Comparison of ENCODE assay signal across 1 cellular context in the genomic region with DNA sequence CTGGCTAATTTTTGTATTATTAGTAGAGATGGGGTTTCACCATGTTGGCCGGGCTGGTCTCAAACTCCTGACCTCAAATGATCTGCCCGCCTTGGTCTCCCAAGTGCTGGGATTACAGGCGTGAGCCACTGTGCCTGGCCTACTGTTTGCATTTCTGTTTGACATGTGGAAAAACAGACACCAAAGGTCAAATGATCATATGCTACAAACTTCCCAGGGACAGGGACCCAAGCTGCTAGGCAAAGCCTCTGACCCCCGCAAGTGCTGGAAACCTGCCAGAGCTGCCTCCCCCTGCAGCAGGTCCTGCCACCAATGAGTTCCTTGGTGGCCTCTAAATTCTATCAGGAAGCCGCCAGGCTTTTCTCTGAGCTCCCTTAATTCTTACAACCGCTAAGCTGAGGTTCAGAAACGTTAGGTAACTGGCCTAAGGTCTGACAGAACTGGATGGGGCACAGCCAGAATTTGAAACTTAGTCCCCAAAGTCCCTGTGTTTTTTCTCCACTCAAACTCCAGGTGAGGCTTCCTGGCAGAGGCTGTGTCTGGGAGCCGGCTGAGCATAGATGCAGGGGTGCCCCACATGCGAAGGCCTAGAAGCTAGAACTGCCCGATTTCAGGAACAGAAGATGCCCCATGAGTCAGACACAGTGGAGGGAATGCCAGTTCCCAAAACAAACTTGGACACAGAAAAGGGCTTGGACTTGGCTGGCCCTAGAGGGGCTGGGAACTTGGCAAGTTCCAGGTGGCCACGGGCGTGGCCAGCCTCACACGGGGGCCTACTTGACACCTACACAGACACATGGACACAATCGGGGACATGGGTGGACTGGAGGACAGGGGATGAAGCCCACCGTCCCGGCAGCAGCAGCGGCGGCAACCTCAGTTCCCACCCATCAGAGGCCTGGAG.
TF ChIP-seq lines count a peak whose summit lies in the region.

No MANE protein-coding gene starts in this region.

TF ChIP-seq in HepG2, 621 proteins besides CTCF, POLR2A, EP300 and RAD21 (continued from another document and continues in another):
- TF ChIP-seq, protein P1, sequence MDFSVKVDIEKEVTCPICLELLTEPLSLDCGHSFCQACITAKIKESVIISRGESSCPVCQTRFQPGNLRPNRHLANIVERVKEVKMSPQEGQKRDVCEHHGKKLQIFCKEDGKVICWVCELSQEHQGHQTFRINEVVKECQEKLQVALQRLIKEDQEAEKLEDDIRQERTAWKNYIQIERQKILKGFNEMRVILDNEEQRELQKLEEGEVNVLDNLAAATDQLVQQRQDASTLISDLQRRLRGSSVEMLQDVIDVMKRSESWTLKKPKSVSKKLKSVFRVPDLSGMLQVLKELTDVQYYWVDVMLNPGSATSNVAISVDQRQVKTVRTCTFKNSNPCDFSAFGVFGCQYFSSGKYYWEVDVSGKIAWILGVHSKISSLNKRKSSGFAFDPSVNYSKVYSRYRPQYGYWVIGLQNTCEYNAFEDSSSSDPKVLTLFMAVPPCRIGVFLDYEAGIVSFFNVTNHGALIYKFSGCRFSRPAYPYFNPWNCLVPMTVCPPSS (IDR thresholded peaks at IDR 0.05) = no peak
- TF ChIP-seq, protein P2, sequence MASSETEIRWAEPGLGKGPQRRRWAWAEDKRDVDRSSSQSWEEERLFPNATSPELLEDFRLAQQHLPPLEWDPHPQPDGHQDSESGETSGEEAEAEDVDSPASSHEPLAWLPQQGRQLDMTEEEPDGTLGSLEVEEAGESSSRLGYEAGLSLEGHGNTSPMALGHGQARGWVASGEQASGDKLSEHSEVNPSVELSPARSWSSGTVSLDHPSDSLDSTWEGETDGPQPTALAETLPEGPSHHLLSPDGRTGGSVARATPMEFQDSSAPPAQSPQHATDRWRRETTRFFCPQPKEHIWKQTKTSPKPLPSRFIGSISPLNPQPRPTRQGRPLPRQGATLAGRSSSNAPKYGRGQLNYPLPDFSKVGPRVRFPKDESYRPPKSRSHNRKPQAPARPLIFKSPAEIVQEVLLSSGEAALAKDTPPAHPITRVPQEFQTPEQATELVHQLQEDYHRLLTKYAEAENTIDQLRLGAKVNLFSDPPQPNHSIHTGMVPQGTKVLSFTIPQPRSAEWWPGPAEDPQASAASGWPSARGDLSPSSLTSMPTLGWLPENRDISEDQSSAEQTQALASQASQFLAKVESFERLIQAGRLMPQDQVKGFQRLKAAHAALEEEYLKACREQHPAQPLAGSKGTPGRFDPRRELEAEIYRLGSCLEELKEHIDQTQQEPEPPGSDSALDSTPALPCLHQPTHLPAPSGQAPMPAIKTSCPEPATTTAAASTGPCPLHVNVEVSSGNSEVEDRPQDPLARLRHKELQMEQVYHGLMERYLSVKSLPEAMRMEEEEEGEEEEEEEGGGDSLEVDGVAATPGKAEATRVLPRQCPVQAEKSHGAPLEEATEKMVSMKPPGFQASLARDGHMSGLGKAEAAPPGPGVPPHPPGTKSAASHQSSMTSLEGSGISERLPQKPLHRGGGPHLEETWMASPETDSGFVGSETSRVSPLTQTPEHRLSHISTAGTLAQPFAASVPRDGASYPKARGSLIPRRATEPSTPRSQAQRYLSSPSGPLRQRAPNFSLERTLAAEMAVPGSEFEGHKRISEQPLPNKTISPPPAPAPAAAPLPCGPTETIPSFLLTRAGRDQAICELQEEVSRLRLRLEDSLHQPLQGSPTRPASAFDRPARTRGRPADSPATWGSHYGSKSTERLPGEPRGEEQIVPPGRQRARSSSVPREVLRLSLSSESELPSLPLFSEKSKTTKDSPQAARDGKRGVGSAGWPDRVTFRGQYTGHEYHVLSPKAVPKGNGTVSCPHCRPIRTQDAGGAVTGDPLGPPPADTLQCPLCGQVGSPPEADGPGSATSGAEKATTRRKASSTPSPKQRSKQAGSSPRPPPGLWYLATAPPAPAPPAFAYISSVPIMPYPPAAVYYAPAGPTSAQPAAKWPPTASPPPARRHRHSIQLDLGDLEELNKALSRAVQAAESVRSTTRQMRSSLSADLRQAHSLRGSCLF (CRISPR knock-in tag; IDR thresholded peaks at IDR 0.05; ENCODE audit: borderline replicate concordance) = no peak
- TF ChIP-seq ZBTB7B (CRISPR knock-in tag; IDR thresholded peaks at IDR 0.05) (peak; percentile 81; the same call in 1 of the 2 replicates), ZNF7 (CRISPR knock-in tag; IDR thresholded peaks at IDR 0.05) (no peak), NRL (CRISPR knock-in tag; IDR thresholded peaks at IDR 0.05; ENCODE audit: borderline replicate concordance) (no peak), ZNF788 (CRISPR knock-in tag; IDR thresholded peaks at IDR 0.05; ENCODE audit: borderline replicate concordance) (no peak; the same call in 1 of the 2 replicates), RCOR2 (CRISPR knock-in tag; IDR thresholded peaks at IDR 0.05) (peak; percentile 59; the same call in 1 of the 2 replicates), SOX6 (IDR thresholded peaks at IDR 0.05) (no peak), SOX6 (CRISPR knock-in tag; IDR thresholded peaks at IDR 0.05) (peak; percentile 74; the same call in 1 of the 2 replicates), ZNF431 (CRISPR knock-in tag; IDR thresholded peaks at IDR 0.05; ENCODE audit: borderline replicate concordance, low read depth) (no peak), CHCHD3 (CRISPR knock-in tag; IDR thresholded peaks at IDR 0.05) (no peak), HDAC6 (IDR thresholded peaks at IDR 0.05; ENCODE audit: low read depth, low read length) (no peak), MATR3 (CRISPR knock-in tag; IDR thresholded peaks at IDR 0.05) (no peak), MAFK (conservative IDR thresholded peaks at IDR 0.05 in 1 of 2, IDR thresholded peaks at IDR 0.05 in 1 of 2; ENCODE audit: low read length in 2 of 2) (no peak), ZSCAN30 (CRISPR knock-in tag; IDR thresholded peaks at IDR 0.05) (no peak), CREB1 (IDR thresholded peaks at IDR 0.05) (no peak), CREB1 (CRISPR knock-in tag; IDR thresholded peaks at IDR 0.05) (0 out of 2 replicates have a peak, but pooled peaks have one; percentile 42), JUND (CRISPR knock-in tag; IDR thresholded peaks at IDR 0.05) (no peak), TOE1 (CRISPR knock-in tag; IDR thresholded peaks at IDR 0.05) (no peak), ARNTL (CRISPR knock-in tag; IDR thresholded peaks at IDR 0.05) (peak; percentile 25; the same call in 1 of the 2 replicates), SP5 (CRISPR knock-in tag; IDR thresholded peaks at IDR 0.05; ENCODE audit: borderline replicate concordance, low read depth) (peak; percentile 30; the same call in 1 of the 2 replicates), MED13 (CRISPR knock-in tag; IDR thresholded peaks at IDR 0.05) (no peak), THYN1 (CRISPR knock-in tag; IDR thresholded peaks at IDR 0.05; ENCODE audit: borderline replicate concordance, low read depth) (no peak), ZNF44 (CRISPR knock-in tag; IDR thresholded peaks at IDR 0.05) (no peak), ZNF225 (CRISPR knock-in tag; IDR thresholded peaks at IDR 0.05) (no peak), ZSCAN22 (CRISPR knock-in tag; IDR thresholded peaks at IDR 0.05) (no peak), CREM (IDR thresholded peaks at IDR 0.05) (peak; percentile 31; the same call in 1 of the 2 replicates), CREM (CRISPR knock-in tag; IDR thresholded peaks at IDR 0.05) (no peak), MXI1 (IDR thresholded peaks at IDR 0.05; ENCODE audit: borderline replicate concordance, low read depth, low read length) (peak; percentile 81; the same call in 1 of the 3 replicates), GATA4 (IDR thresholded peaks at IDR 0.05; ENCODE audit: borderline replicate concordance, low read depth) (no peak), ZFX (CRISPR knock-in tag; IDR thresholded peaks at IDR 0.05; ENCODE audit: low read depth) (peak; percentile 70), ZIK1 (CRISPR knock-in tag; IDR thresholded peaks at IDR 0.05; ENCODE audit: borderline replicate concordance, low read depth) (no peak), JDP2 (CRISPR knock-in tag; IDR thresholded peaks at IDR 0.05; ENCODE audit: borderline replicate concordance) (no peak), ZNF776 (CRISPR knock-in tag; IDR thresholded peaks at IDR 0.05) (no peak), ZNF264 (CRISPR knock-in tag; IDR thresholded peaks at IDR 0.05) (peak; percentile 23; the same call in 1 of the 2 replicates), YEATS2 (CRISPR knock-in tag; IDR thresholded peaks at IDR 0.05; ENCODE audit: borderline replicate concordance) (peak; percentile 49; the same call in 1 of the 2 replicates), NFATC3 (CRISPR knock-in tag; IDR thresholded peaks at IDR 0.05) (no peak), HNRNPL (IDR thresholded peaks at IDR 0.05; ENCODE audit: low read depth, low read length) (no peak)
- TF ChIP-seq, protein P3, sequence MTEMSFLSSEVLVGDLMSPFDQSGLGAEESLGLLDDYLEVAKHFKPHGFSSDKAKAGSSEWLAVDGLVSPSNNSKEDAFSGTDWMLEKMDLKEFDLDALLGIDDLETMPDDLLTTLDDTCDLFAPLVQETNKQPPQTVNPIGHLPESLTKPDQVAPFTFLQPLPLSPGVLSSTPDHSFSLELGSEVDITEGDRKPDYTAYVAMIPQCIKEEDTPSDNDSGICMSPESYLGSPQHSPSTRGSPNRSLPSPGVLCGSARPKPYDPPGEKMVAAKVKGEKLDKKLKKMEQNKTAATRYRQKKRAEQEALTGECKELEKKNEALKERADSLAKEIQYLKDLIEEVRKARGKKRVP (CRISPR knock-in tag; IDR thresholded peaks at IDR 0.05) = no peak
- TF ChIP-seq, protein P4, sequence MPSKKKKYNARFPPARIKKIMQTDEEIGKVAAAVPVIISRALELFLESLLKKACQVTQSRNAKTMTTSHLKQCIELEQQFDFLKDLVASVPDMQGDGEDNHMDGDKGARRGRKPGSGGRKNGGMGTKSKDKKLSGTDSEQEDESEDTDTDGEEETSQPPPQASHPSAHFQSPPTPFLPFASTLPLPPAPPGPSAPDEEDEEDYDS (CRISPR knock-in tag; IDR thresholded peaks at IDR 0.05) = peak; percentile 34; the same call in 1 of the 2 replicates
- TF ChIP-seq, protein P5, sequence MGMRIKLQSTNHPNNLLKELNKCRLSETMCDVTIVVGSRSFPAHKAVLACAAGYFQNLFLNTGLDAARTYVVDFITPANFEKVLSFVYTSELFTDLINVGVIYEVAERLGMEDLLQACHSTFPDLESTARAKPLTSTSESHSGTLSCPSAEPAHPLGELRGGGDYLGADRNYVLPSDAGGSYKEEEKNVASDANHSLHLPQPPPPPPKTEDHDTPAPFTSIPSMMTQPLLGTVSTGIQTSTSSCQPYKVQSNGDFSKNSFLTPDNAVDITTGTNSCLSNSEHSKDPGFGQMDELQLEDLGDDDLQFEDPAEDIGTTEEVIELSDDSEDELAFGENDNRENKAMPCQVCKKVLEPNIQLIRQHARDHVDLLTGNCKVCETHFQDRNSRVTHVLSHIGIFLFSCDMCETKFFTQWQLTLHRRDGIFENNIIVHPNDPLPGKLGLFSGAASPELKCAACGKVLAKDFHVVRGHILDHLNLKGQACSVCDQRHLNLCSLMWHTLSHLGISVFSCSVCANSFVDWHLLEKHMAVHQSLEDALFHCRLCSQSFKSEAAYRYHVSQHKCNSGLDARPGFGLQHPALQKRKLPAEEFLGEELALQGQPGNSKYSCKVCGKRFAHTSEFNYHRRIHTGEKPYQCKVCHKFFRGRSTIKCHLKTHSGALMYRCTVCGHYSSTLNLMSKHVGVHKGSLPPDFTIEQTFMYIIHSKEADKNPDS (CRISPR knock-in tag; IDR thresholded peaks at IDR 0.05) = no peak
- TF ChIP-seq, protein P6, sequence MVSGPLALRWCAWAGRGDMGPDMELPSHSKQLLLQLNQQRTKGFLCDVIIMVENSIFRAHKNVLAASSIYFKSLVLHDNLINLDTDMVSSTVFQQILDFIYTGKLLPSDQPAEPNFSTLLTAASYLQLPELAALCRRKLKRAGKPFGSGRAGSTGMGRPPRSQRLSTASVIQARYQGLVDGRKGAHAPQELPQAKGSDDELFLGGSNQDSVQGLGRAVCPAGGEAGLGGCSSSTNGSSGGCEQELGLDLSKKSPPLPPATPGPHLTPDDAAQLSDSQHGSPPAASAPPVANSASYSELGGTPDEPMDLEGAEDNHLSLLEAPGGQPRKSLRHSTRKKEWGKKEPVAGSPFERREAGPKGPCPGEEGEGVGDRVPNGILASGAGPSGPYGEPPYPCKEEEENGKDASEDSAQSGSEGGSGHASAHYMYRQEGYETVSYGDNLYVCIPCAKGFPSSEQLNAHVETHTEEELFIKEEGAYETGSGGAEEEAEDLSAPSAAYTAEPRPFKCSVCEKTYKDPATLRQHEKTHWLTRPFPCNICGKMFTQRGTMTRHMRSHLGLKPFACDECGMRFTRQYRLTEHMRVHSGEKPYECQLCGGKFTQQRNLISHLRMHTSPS (CRISPR knock-in tag; IDR thresholded peaks at IDR 0.05; ENCODE audit: low read depth) = no peak
- TF ChIP-seq, protein P7, sequence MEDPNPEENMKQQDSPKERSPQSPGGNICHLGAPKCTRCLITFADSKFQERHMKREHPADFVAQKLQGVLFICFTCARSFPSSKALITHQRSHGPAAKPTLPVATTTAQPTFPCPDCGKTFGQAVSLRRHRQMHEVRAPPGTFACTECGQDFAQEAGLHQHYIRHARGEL (CRISPR knock-in tag; IDR thresholded peaks at IDR 0.05) = no peak
- TF ChIP-seq, protein P8, sequence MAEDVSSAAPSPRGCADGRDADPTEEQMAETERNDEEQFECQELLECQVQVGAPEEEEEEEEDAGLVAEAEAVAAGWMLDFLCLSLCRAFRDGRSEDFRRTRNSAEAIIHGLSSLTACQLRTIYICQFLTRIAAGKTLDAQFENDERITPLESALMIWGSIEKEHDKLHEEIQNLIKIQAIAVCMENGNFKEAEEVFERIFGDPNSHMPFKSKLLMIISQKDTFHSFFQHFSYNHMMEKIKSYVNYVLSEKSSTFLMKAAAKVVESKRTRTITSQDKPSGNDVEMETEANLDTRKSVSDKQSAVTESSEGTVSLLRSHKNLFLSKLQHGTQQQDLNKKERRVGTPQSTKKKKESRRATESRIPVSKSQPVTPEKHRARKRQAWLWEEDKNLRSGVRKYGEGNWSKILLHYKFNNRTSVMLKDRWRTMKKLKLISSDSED (CRISPR knock-in tag; IDR thresholded peaks at IDR 0.05) = no peak
- TF ChIP-seq, protein P9, sequence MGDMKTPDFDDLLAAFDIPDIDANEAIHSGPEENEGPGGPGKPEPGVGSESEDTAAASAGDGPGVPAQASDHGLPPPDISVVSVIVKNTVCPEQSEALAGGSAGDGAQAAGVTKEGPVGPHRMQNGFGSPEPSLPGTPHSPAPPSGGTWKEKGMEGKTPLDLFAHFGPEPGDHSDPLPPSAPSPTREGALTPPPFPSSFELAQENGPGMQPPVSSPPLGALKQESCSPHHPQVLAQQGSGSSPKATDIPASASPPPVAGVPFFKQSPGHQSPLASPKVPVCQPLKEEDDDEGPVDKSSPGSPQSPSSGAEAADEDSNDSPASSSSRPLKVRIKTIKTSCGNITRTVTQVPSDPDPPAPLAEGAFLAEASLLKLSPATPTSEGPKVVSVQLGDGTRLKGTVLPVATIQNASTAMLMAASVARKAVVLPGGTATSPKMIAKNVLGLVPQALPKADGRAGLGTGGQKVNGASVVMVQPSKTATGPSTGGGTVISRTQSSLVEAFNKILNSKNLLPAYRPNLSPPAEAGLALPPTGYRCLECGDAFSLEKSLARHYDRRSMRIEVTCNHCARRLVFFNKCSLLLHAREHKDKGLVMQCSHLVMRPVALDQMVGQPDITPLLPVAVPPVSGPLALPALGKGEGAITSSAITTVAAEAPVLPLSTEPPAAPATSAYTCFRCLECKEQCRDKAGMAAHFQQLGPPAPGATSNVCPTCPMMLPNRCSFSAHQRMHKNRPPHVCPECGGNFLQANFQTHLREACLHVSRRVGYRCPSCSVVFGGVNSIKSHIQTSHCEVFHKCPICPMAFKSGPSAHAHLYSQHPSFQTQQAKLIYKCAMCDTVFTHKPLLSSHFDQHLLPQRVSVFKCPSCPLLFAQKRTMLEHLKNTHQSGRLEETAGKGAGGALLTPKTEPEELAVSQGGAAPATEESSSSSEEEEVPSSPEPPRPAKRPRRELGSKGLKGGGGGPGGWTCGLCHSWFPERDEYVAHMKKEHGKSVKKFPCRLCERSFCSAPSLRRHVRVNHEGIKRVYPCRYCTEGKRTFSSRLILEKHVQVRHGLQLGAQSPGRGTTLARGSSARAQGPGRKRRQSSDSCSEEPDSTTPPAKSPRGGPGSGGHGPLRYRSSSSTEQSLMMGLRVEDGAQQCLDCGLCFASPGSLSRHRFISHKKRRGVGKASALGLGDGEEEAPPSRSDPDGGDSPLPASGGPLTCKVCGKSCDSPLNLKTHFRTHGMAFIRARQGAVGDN (CRISPR knock-in tag; IDR thresholded peaks at IDR 0.05) = peak; percentile 80
